7 cellular contexts compared by ENCODE assay signal in genomic region chr10:47559718-47560308, GRCh38. TPM values are rescaled to one million over a fixed set of nuclear protein-coding genes. Genes with fewer than 3 reads are reported as not detected.
DNase-seq lines count a peak whose midpoint lies in the region; ATAC-seq, FAIRE-seq and TF ChIP-seq lines count a peak whose summit lies in the region.
"Not testable (repeated sequence)": the region's sequence is repeated elsewhere in the genome, so short reads cannot be mapped to it uniquely, and the experiment has no call there.

No MANE protein-coding gene starts in this region.

- DNase-seq in ACHN, result peak; percentile 37
- DNase-seq in GM23248, result peak; percentile 5
- DNase-seq in PC-3; keratinocyte (ENCODE audit: low read depth, low spot score); osteocyte (ENCODE audit: extremely low spot score, unreplicated experiment): not testable (repeated sequence)
- DNase-seq in astrocyte (ENCODE audit: low read depth), result peak; percentile 3

- ATAC-seq in PC-3 (peak; percentile 50; the same call in 1 of the 2 replicates), esophagus mucosa (peak; percentile 74)

- CTCF ChIA-PET in PC-3 (lab: Charles Lee), result not testable (repeated sequence)

- H3F3A ChIP-seq in GM23248 (ENCODE audit: insufficient read depth), result peaks cover 21% of the 10 kb centered on the region; the same call in 1 of the 2 replicates
- H3F3A ChIP-seq in PC-3 (ENCODE audit: low read length, unreplicated experiment), result not testable (repeated sequence)

- dilution Hi-C loops in keratinocyte (cut with MboI; ENCODE audit: extremely low pct_ligation_motif_present, low sequenced_read_pairs), result not testable (repeated sequence)

- H3K9me3 ChIP-seq in GM23248 (ENCODE audit: low read depth); PC-3 (ENCODE audit: low read length); astrocyte (ENCODE audit: insufficient read depth, low read depth, low read length); keratinocyte (ENCODE audit: control insufficient read depth, low read depth, low read length): not testable (repeated sequence)

- H3K9me2 ChIP-seq in GM23248 (ENCODE audit: insufficient read depth); PC-3 (replicated peaks; ENCODE audit: low read length): not testable (repeated sequence)

- not testable (repeated sequence) for H3K27me3 Mint-ChIP-seq in astrocyte (ENCODE audit: low read depth, unreplicated experiment); osteocyte (ENCODE audit: unreplicated experiment)

- WGBS in GM23248 (ENCODE audit: low coverage in 1 of 2, low lambda C conversion rate in 2 of 2, missing lambda C conversion rate in 2 of 2), 2 experiments, result 95 to 100% methylated on average over 1 of the region's 1 CpG

- H3K4me2 ChIP-seq in GM23248 (ENCODE audit: unreplicated experiment); PC-3 (ENCODE audit: low read length); astrocyte (ENCODE audit: low read length); keratinocyte (ENCODE audit: control insufficient read depth, extremely low read depth, insufficient read depth, low read depth, low read length): not testable (repeated sequence)

- in situ Hi-C loops in ACHN (cut with HindIII; ENCODE audit: low pct_ligation_motif_present, low pct_unique_long_range_greater_than_20kb, low sequenced_read_pairs); GM23248 (cut with MboI): not testable (repeated sequence)

- H2AFZ ChIP-seq in GM23248, result peak overlapping the region; percentile 28; the same call in 1 of the 2 replicates
- H2AFZ ChIP-seq in PC-3 (ENCODE audit: low read length); astrocyte (ENCODE audit: low read depth, low read length); keratinocyte (ENCODE audit: control insufficient read depth, low read length): not testable (repeated sequence)

- not testable (repeated sequence) for BruUV-seq in PC-3 (replicated peaks; lab: Mats Ljungman, UMichigan)

- H3K9me1 ChIP-seq in keratinocyte (ENCODE audit: control insufficient read depth, extremely low read depth, insufficient read depth, low read length), result not testable (repeated sequence)

- not testable (repeated sequence) for H3K27ac Mint-ChIP-seq in astrocyte (ENCODE audit: unreplicated experiment)
- peak overlapping the region; percentile 96 for H3K27ac Mint-ChIP-seq in osteocyte (ENCODE audit: unreplicated experiment)

- not testable (repeated sequence) for H3K36me3 ChIP-seq in GM23248 (ENCODE audit: low read depth); PC-3 (ENCODE audit: low read depth, low read length); astrocyte (ENCODE audit: insufficient read depth, low read length); keratinocyte (ENCODE audit: control insufficient read depth in 2 of 2, extremely low read depth in 1 of 2, insufficient read depth in 2 of 2, low read length in 2 of 2)

- not testable (repeated sequence) for H3K36me3 Mint-ChIP-seq in astrocyte (ENCODE audit: low read depth, unreplicated experiment); osteocyte (ENCODE audit: unreplicated experiment)

- POLR2A ChIA-PET in PC-3 (lab: Charles Lee; ENCODE audit: unreplicated experiment), result not testable (repeated sequence)

- not testable (repeated sequence) for H3K4me3 Mint-ChIP-seq in astrocyte (ENCODE audit: unreplicated experiment); osteocyte (ENCODE audit: unreplicated experiment)

- H3K4me1 ChIP-seq in GM23248 (ENCODE audit: insufficient read depth) (peaks cover 16% of the 10 kb centered on the region), keratinocyte (ENCODE audit: control insufficient read depth, extremely low read depth, insufficient read depth, low read length) (peaks cover 12% of the 10 kb centered on the region)
- H3K4me1 ChIP-seq in PC-3 (ENCODE audit: insufficient read depth, low read length); astrocyte (ENCODE audit: insufficient read depth, low read length): not testable (repeated sequence)

- not testable (repeated sequence) for H4K20me1 ChIP-seq in GM23248 (ENCODE audit: insufficient read depth); PC-3 (ENCODE audit: low read length); astrocyte (ENCODE audit: insufficient read depth, low read length); keratinocyte (ENCODE audit: control insufficient read depth, extremely low read depth, insufficient read depth, low read length)

- FAIRE-seq in astrocyte (lab: Jason Lieb, UNC); keratinocyte (lab: Jason Lieb, UNC): not testable (repeated sequence)

- H3K4me3 ChIP-seq in GM23248; PC-3 (ENCODE audit: low read length); astrocyte (ENCODE audit: insufficient read depth, low read depth, low read length); keratinocyte (ENCODE audit: control insufficient read depth in 2 of 3, extremely low read depth in 1 of 3, insufficient read depth in 2 of 3, low read depth in 1 of 3, low read length in 3 of 3): not testable (repeated sequence)

- H3K9ac ChIP-seq in GM23248; PC-3 (ENCODE audit: low read length); astrocyte (ENCODE audit: low read length); keratinocyte (ENCODE audit: control insufficient read depth, extremely low read depth, insufficient read depth, low read length): not testable (repeated sequence)

- peak overlapping the region; percentile 99 for H3K27ac ChIP-seq in GM23248
- not testable (repeated sequence) for H3K27ac ChIP-seq in PC-3 (ENCODE audit: low read length)
- H3K27ac ChIP-seq in astrocyte (ENCODE audit: low read depth, low read length), result peak overlapping the region; percentile 39
- H3K27ac ChIP-seq in keratinocyte (ENCODE audit: control insufficient read depth, insufficient read depth, low read length), result peak overlapping the region; percentile 49

- not testable (repeated sequence) for TF ChIP-seq CTCF in PC-3 (conservative IDR thresholded peaks at IDR 0.05; ENCODE audit: low read depth, low read length); astrocyte (IDR thresholded peaks at IDR 0.05; ENCODE audit: insufficient read depth, low read depth, low read length); keratinocyte (optimal IDR thresholded peaks at IDR 0.05 in 1 of 3, IDR thresholded peaks at IDR 0.05 in 1 of 3, conservative IDR thresholded peaks at IDR 0.05 in 1 of 3; ENCODE audit: extremely low read depth in 1 of 3, insufficient read depth in 2 of 3, low read length in 3 of 3); osteocyte (IDR thresholded peaks at IDR 0.05)

- H3K27me3 ChIP-seq in GM23248 (replicated peaks; ENCODE audit: insufficient read depth); PC-3 (ENCODE audit: low read length); astrocyte (ENCODE audit: insufficient read depth, low read length); keratinocyte (ENCODE audit: control insufficient read depth, extremely low read depth, insufficient read depth, low read length): not testable (repeated sequence)

- H3K4me1 Mint-ChIP-seq in astrocyte (ENCODE audit: low read depth, unreplicated experiment), result not testable (repeated sequence)
- peaks cover 26% of the 10 kb centered on the region for H3K4me1 Mint-ChIP-seq in osteocyte (ENCODE audit: unreplicated experiment)

- not testable (repeated sequence) for H3K79me2 ChIP-seq in GM23248 (ENCODE audit: insufficient read depth); PC-3 (ENCODE audit: low read length); astrocyte (ENCODE audit: insufficient read depth, low read length); keratinocyte (ENCODE audit: control insufficient read depth, insufficient read depth, low read length)

- intact Hi-C loops in PC-3 (cut with micrococcal nuclease), result not testable (repeated sequence)

- H3K9me3 Mint-ChIP-seq in astrocyte (ENCODE audit: unreplicated experiment); osteocyte (ENCODE audit: unreplicated experiment): not testable (repeated sequence)

RNA-seq across cellular contexts. Expression of gene AGAP9, which starts 36.4 kb away (rescaled TPM):
- total RNA-seq in GM23248 (2014; rRNA removed; shearing (Covaris generic)), result 3.0 and 3.7 TPM in 2 replicates
- polyA plus RNA-seq in GM23248 (2016; fragmentation: Nextera tagmentation; extraction: Ambion mirVana) (1.6 and 2.6 TPM in 2 replicates), keratinocyte (3.5 to 7.3 TPM (median 6.5 TPM) in 3 replicates)
- total RNA-seq in PC-3 (2014; rRNA removed) (5.6 and 7.1 TPM in 2 replicates), astrocyte (6.5 and 7.0 TPM in 2 replicates), esophagus mucosa (3.0 TPM), osteocyte (12.9 and 13.1 TPM in 2 replicates)
- polyA plus RNA-seq in keratinocyte (2011; ENCODE audit: low read depth), result 3.1 TPM
- polyA plus RNA-seq in keratinocyte (2011; cell fraction: cytosol; rRNA removed), result 0.87 and 0.89 TPM in 2 replicates
- polyA plus RNA-seq in keratinocyte (2011; cell fraction: nucleus; rRNA removed), result 27.5 and 35.5 TPM in 2 replicates
- polyA plus RNA-seq in keratinocyte (2012; ENCODE audit: low replicate concordance), result 2.2 and 5.8 TPM in 2 replicates
- polyA minus RNA-seq in keratinocyte, result 1.5 to 8.7 TPM (median 8.2 TPM) in 3 replicates
- not detected for polyA minus RNA-seq in keratinocyte (2011; cell fraction: cytosol; rRNA and poly(A)+ RNA removed)
- 6.2 and 10.4 TPM in 2 replicates for polyA minus RNA-seq in keratinocyte (2011; cell fraction: nucleus; rRNA and poly(A)+ RNA removed)
